1 cellular context compared by ENCODE assay signal in the genomic region with DNA sequence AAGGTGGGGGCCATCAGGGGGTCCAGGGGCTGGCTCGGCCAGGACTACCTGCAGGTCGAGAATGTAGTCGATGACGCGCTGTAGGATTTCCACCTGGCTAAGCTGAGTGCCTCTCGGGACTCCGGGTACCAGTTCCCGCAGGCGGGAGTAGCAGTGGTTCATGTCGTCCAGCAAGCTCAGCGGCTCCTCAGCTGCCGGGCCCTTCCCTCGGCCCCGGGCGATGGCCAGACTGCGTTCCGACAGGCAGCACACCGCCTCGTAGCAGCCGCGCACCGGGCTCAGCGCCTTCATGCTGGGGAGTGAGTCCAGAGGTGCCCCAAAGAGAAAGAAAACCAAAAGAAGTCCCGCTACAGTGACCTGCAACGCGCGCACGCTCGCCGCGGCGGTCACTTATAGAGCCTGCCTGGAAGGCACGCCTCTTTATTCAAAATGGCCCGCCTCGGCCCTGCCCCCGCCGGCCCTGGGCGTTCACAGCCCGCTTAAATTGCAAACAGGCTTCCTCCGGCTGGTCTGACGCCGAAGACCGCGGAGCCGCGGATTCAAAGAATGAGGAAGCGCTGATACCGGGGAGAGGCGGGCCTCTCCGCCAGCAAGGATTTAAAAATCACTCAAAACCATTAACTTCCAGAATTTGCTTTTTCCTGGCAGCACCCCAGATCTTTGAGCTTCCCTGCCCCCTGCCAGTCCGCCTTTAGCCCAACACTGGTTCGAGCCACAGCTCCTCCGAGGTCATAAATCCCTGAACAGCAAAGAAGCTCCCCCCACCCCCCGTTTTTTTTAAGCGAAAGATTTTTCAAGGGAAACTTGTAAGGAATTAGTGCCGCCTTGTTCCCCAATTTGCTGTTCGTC.
TF ChIP-seq lines count a peak whose summit lies in the region.

A gene with protein sequence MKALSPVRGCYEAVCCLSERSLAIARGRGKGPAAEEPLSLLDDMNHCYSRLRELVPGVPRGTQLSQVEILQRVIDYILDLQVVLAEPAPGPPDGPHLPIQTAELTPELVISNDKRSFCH (minus strand): TSS at position 366 of the 849 bp plus-strand sequence. CDS start 75 bp downstream, at position 291.

TF ChIP-seq in HepG2, 621 proteins besides CTCF, POLR2A, EP300 and RAD21 (continued from another document):
- TF ChIP-seq, protein P1, sequence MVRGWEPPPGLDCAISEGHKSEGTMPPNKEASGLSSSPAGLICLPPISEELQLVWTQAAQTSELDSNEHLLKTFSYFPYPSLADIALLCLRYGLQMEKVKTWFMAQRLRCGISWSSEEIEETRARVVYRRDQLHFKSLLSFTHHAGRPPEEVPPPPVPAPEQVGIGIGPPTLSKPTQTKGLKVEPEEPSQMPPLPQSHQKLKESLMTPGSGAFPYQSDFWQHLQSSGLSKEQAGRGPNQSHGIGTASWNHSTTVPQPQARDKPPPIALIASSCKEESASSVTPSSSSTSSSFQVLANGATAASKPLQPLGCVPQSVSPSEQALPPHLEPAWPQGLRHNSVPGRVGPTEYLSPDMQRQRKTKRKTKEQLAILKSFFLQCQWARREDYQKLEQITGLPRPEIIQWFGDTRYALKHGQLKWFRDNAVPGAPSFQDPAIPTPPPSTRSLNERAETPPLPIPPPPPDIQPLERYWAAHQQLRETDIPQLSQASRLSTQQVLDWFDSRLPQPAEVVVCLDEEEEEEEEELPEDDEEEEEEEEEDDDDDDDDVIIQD (CRISPR knock-in tag; IDR thresholded peaks at IDR 0.05; ENCODE audit: low read depth) = no peak
- no peak for TF ChIP-seq ATF7 (IDR thresholded peaks at IDR 0.05)
- TF ChIP-seq ATF7 (CRISPR knock-in tag; IDR thresholded peaks at IDR 0.05) = no peak
- no peak; the same call in 1 of the 2 replicates for TF ChIP-seq NCOA2 (CRISPR knock-in tag; IDR thresholded peaks at IDR 0.05)
- peak; percentile 83; the same call in 1 of the 2 replicates for TF ChIP-seq ZNF724P (CRISPR knock-in tag; IDR thresholded peaks at IDR 0.05; ENCODE audit: borderline replicate concordance)
